Comparison of ENCODE assay signal across 1 cellular context in genomic region chr6:2746557-2747061, GRCh38.
TF ChIP-seq lines count a peak whose summit lies in the region.

No MANE protein-coding gene starts in this region.

TF ChIP-seq in IMR-90, 13 proteins besides CTCF, POLR2A, EP300 and RAD21 (continued from another document):
- no peak for TF ChIP-seq RFX5 (IDR thresholded peaks at IDR 0.05; ENCODE audit: low read depth, low read length)
- no peak for TF ChIP-seq SMC3 (IDR thresholded peaks at IDR 0.05; ENCODE audit: low read depth, low read length)
- no peak for TF ChIP-seq USF2 (IDR thresholded peaks at IDR 0.05; ENCODE audit: low read depth, low read length)
- TF ChIP-seq ELK1 (IDR thresholded peaks at IDR 0.05; ENCODE audit: borderline replicate concordance, low read depth, low read length): no peak
- TF ChIP-seq FOS (IDR thresholded peaks at IDR 0.05; ENCODE audit: low read depth, low read length): no peak
- no peak for TF ChIP-seq BHLHE40 (IDR thresholded peaks at IDR 0.05; ENCODE audit: low read depth, low read length)
- TF ChIP-seq CEBPB (IDR thresholded peaks at IDR 0.05; ENCODE audit: low read depth, low read length): no peak
- no peak for TF ChIP-seq MAFK (IDR thresholded peaks at IDR 0.05; ENCODE audit: low read depth, low read length)
- no peak for TF ChIP-seq CHD1 (IDR thresholded peaks at IDR 0.05; ENCODE audit: low read depth, low read length)
